Comparison of ENCODE assay signal across 18 cellular contexts in the genomic region with DNA sequence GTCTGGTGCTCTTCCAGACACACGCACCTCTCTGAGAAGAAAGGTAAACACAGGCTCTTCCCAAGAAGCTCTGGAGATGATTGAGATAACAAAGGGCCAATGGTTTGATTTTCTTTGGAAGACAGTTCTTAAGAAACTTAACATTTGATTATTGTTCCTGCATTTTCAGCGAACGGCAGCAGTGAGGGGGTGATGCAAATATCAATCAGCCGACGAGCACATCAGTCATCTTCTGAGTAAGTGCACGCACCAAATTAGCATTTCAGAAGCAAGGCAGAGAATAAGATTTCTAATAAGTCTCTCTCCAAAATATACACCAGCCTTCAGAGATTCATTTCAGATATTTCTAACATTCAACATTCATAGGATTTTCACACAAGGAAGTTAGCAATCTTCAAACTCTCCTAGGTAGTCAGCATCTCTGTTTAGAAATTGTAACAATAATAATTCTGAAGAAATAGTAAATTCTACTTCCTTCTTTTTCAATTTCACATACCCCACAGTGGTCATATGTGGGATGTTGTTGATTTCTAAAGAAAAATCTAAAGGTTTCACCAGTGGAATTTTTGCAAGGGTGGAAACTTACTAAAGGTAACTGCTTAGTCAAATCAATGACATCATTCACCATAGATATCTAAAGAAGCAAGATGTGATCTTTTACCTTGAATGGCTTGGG.
A peak's percentile ranks its signal among the peaks of the same experiment; 100 is the strongest.
DNase-seq lines count a peak whose midpoint lies in the region; ATAC-seq lines count a peak whose summit lies in the region.
"Had no signal": no experiment of that assay in that cellular context is flagged by ENCODE, and none has a peak within 500 bp of the region (broad histone marks: within the 10 kb centered on the region; RNA-seq: fewer than 3 reads in every experiment).

No MANE protein-coding gene starts in this region.

- H3K27me3 Mint-ChIP-seq in stimulated activated naive CD8-positive, alpha-beta T cell treated with anti-CD3 and anti-CD28 coated beads, Interleukin-15, amount 100 ng/mL, for 72 hours = peaks cover 45% of the 10 kb centered on the region
- H3K27me3 Mint-ChIP-seq in activated naive CD8-positive, alpha-beta T cell treated with anti-CD3 and anti-CD28 coated beads, Interleukin-2, amount 50 U/mL, for 24 hours = peaks cover 14% of the 10 kb centered on the region

- no peak overlapping the region for H3K4me3 Mint-ChIP-seq in stimulated activated naive CD8-positive, alpha-beta T cell treated with anti-CD3 and anti-CD28 coated beads, Interleukin-15, amount 100 ng/mL, for 72 hours
- peak overlapping the region; percentile 29 for H3K4me3 Mint-ChIP-seq in activated naive CD8-positive, alpha-beta T cell treated with anti-CD3 and anti-CD28 coated beads, Interleukin-2, amount 50 U/mL, for 24 hours
- H3K4me3 Mint-ChIP-seq: HFFc6 had no signal

- ATAC-seq in stimulated activated naive CD8-positive, alpha-beta T cell treated with anti-CD3 and anti-CD28 coated beads, Interleukin-15, Interleukin-2, amounts not matched to agents 100 U/mL and 50 U/mL, for 24 hours = peak; percentile 63
- no peak for ATAC-seq in stimulated activated naive CD8-positive, alpha-beta T cell treated with anti-CD3 and anti-CD28 coated beads, Interleukin-15, amount 100 ng/mL, for 72 hours
- ATAC-seq in activated naive CD8-positive, alpha-beta T cell treated with anti-CD3 and anti-CD28 coated beads, Interleukin-2, amount 50 U/mL, for 24 hours = peak; percentile 68
- ATAC-seq: SK-N-SH treated with all-trans-retinoic acid at 6 μM for 48 hours had no signal

- no peaks in the 10 kb centered on the region for H3K4me1 Mint-ChIP-seq in stimulated activated naive CD8-positive, alpha-beta T cell treated with anti-CD3 and anti-CD28 coated beads, Interleukin-15, amount 100 ng/mL, for 72 hours
- peaks cover 15% of the 10 kb centered on the region for H3K4me1 Mint-ChIP-seq in activated naive CD8-positive, alpha-beta T cell treated with anti-CD3 and anti-CD28 coated beads, Interleukin-2, amount 50 U/mL, for 24 hours

- H3K36me3 Mint-ChIP-seq in activated naive CD8-positive, alpha-beta T cell treated with anti-CD3 and anti-CD28 coated beads, Interleukin-2, amount 50 U/mL, for 24 hours (ENCODE audit: low read depth) = no peaks in the 10 kb centered on the region

- DNase-seq in NOMO-1 treated with DMSO at 0.1 percent for 48 hours (lab: John Stamatoyannopoulos, UW; ENCODE audit: unreplicated experiment) (peak; percentile 4), NOMO-1 treated with dmso at 0.1 percent for 144 hours (lab: John Stamatoyannopoulos, UW; ENCODE audit: unreplicated experiment) (no peak), AG08396 (ENCODE audit: low spot score) (no peak), COR-L47 (lab: John Stamatoyannopoulos, UW) (no peak)
- DNase-seq in stimulated activated naive CD8-positive, alpha-beta T cell treated with anti-CD3 and anti-CD28 coated beads, Interleukin-15, Interleukin-2, amounts not matched to agents 100 U/mL and 50 U/mL, for 24 hours = no peak
- DNase-seq in stimulated activated naive CD8-positive, alpha-beta T cell treated with anti-CD3 and anti-CD28 coated beads, Interleukin-15, amount 100 ng/mL, for 72 hours = no peak
- no peak for DNase-seq in activated naive CD8-positive, alpha-beta T cell treated with anti-CD3 and anti-CD28 coated beads, Interleukin-2, amount 50 U/mL, for 24 hours
- DNase-seq in NK-92 treated with Interleukin-12 subunit alpha and Interleukin-12 subunit beta, amount 100 ng/mL, for 24 hours (lab: John Stamatoyannopoulos, UW) = no peak
- DNase-seq: Caco-2, HFFc6, NCI-H1092 treated with DMSO at 0.1 percent for 48 hours, NCI-H1694, NCI-H2107, NCI-H226, NCI-H526 treated with DMSO at 0.1 percent for 48 hours, Peyer's patch, Right ventricle myocardium superior had no signal

- peak overlapping the region in 1 of 2 donors; percentile 5 for H3K27ac Mint-ChIP-seq in stimulated activated naive CD8-positive, alpha-beta T cell treated with anti-CD3 and anti-CD28 coated beads, Interleukin-15, amount 100 ng/mL, for 72 hours
- peak overlapping the region; percentile 91 for H3K27ac Mint-ChIP-seq in activated naive CD8-positive, alpha-beta T cell treated with anti-CD3 and anti-CD28 coated beads, Interleukin-2, amount 50 U/mL, for 24 hours
- H3K27ac Mint-ChIP-seq: HFFc6 had no signal

- H3K9me3 Mint-ChIP-seq in stimulated activated naive CD8-positive, alpha-beta T cell treated with anti-CD3 and anti-CD28 coated beads, Interleukin-15, amount 100 ng/mL, for 72 hours = peaks cover 0 to 7% of the 10 kb centered on the region in 2 donors
- no peaks in the 10 kb centered on the region for H3K9me3 Mint-ChIP-seq in activated naive CD8-positive, alpha-beta T cell treated with anti-CD3 and anti-CD28 coated beads, Interleukin-2, amount 50 U/mL, for 24 hours
- H3K9me3 Mint-ChIP-seq: HFFc6 had no signal
